ENCODE assay signal across 26 cellular contexts in the genomic region with DNA sequence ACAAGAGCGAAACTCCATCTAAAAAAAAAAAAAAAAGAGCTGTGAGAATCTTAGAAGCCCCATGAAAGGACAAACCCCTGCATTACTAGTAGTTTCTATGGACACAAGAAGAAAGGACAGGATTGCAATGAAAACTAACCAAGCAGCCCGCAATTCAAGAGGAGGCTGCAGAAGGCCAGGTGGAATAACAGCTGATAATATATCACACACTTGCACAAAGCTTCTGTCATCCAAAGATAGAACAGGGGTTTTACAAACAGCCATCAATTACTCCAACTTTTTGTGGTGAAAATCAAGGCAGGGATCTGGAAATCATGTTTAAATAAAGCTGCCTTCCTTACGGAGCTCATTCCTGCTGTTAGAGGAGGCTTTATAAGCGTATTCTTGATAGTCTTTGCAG.
"Had no signal": no experiment of that assay in that cellular context is flagged by ENCODE, and none has a peak within 500 bp of the region (broad histone marks: within the 10 kb centered on the region; RNA-seq: fewer than 3 reads in every experiment).

No MANE protein-coding gene starts in this region.

- H3K27ac Mint-ChIP-seq: activated B cell treated with CpG ODN at 0.5 μM for 24 hours; activated CD4-positive, alpha-beta memory T cell treated with anti-CD3 and anti-CD28 coated beads, Interleukin-2, amount 10 ng/mL, durations not matched to agents 7 days and 5 days; activated CD4-positive, alpha-beta T cell treated with anti-CD3 and anti-CD28 coated beads, Interleukin-2, amount 10 ng/mL, durations not matched to agents 7 days and 5 days; activated naive CD4-positive, alpha-beta T cell treated with anti-CD3 and anti-CD28 coated beads for 36 hours; activated naive CD8-positive, alpha-beta T cell; activated T-helper 17 cell treated with anti-CD3 and anti-CD28 coated beads, Interleukin-2, amount 50 U/mL, for 72 hours; T-helper 17 cell had no signal

- H3K4me3 Mint-ChIP-seq: activated B cell treated with CpG ODN at 0.5 μM for 24 hours; activated CD4-positive, alpha-beta memory T cell treated with anti-CD3 and anti-CD28 coated beads, Interleukin-2, amount 10 ng/mL, durations not matched to agents 7 days and 5 days; activated CD4-positive, alpha-beta T cell treated with anti-CD3 and anti-CD28 coated beads, Interleukin-2, amount 10 ng/mL, durations not matched to agents 7 days and 5 days; activated naive CD4-positive, alpha-beta T cell treated with anti-CD3 and anti-CD28 coated beads for 36 hours; activated naive CD8-positive, alpha-beta T cell; activated T-helper 17 cell treated with anti-CD3 and anti-CD28 coated beads, Interleukin-2, amount 50 U/mL, for 72 hours; T-helper 17 cell had no signal

- H3K27me3 ChIP-seq: brain microvascular endothelial cell, cardiac muscle cell had no signal

- H3K4me3 ChIP-seq: cardiac muscle cell had no signal

- H3K36me3 ChIP-seq: brain microvascular endothelial cell, cardiac muscle cell had no signal

- DNase-seq: activated B cell treated with CpG ODN at 0.5 μM for 24 hours; activated CD4-positive, alpha-beta memory T cell treated with anti-CD3 and anti-CD28 coated beads, Interleukin-2, amount 10 ng/mL, durations not matched to agents 7 days and 5 days; activated CD4-positive, alpha-beta T cell treated with anti-CD3 and anti-CD28 coated beads for 1 hour; activated CD4-positive, alpha-beta T cell treated with anti-CD3 and anti-CD28 coated beads, Interleukin-2, amount 10 ng/mL, durations not matched to agents 7 days and 5 days; activated gamma-delta T cell; activated naive CD4-positive, alpha-beta T cell treated with anti-CD3 and anti-CD28 coated beads for 36 hours; activated T-cell treated with anti-CD3 and anti-CD28 coated beads for 4 hours; activated T-cell treated with anti-CD3 and anti-CD28 coated beads, Interleukin-2, amount 50 U/mL, for 48 hours; brain microvascular endothelial cell; Karpas-422; MM.1S; NCI-H1105; NCI-H1436 treated with DMSO at 0.1 percent for 48 hours; NCI-H1930; NCI-H2171; NCI-H2227 treated with DMSO at 0.1 percent for 48 hours; NCI-H446 treated with DMSO at 0.1 percent for 48 hours; NCI-H524 treated with DMSO at 0.1 percent for 48 hours; NCI-H82; PC-3; SIG-M5; T-helper 17 cell; T-helper 9 cell had no signal

- H3K4me1 Mint-ChIP-seq: activated B cell treated with CpG ODN at 0.5 μM for 24 hours had no signal

- H3K27ac ChIP-seq: brain microvascular endothelial cell, cardiac muscle cell had no signal

- H3K36me3 Mint-ChIP-seq: activated naive CD8-positive, alpha-beta T cell had no signal

- H3K9me3 Mint-ChIP-seq: activated B cell treated with CpG ODN at 0.5 μM for 24 hours; activated CD4-positive, alpha-beta memory T cell treated with anti-CD3 and anti-CD28 coated beads, Interleukin-2, amount 10 ng/mL, durations not matched to agents 7 days and 5 days; activated CD4-positive, alpha-beta T cell treated with anti-CD3 and anti-CD28 coated beads, Interleukin-2, amount 10 ng/mL, durations not matched to agents 7 days and 5 days; activated naive CD4-positive, alpha-beta T cell treated with anti-CD3 and anti-CD28 coated beads for 36 hours; activated T-helper 17 cell treated with anti-CD3 and anti-CD28 coated beads, Interleukin-2, amount 50 U/mL, for 72 hours had no signal
